In genomic region chr12:49233842-49234526, GRCh38 we compare ENCODE assay signal across 8 cellular contexts. TPM values are rescaled to one million over a fixed set of nuclear protein-coding genes. Genes with fewer than 3 reads are reported as not detected.
DNase-seq lines count a peak whose midpoint lies in the region; ATAC-seq and TF ChIP-seq lines count a peak whose summit lies in the region.

No MANE protein-coding gene starts in this region.

- no peak for TF ChIP-seq CTCF in cardiac muscle cell (IDR thresholded peaks at IDR 0.05; ENCODE audit: low read depth, low read length)

- peak; percentile 37 for TF ChIP-seq POLR2A in GM18951 (IDR thresholded peaks at IDR 0.05; ENCODE audit: extremely low read depth, insufficient read depth, insufficient read length)

- no peaks in the 10 kb centered on the region for H3K27me3 Mint-ChIP-seq in activated T-cell treated with anti-CD3 and anti-CD28 coated beads, Interleukin-2, amount 50 U/mL, for 24 hours

- H3K4me1 Mint-ChIP-seq in activated T-cell treated with anti-CD3 and anti-CD28 coated beads, Interleukin-2, amount 50 U/mL, for 24 hours (ENCODE audit: low read depth) = peaks cover 25% of the 10 kb centered on the region

- in situ Hi-C loops in GM18951 (cut with MboI; ENCODE audit: low sequenced_read_pairs, unreplicated experiment) = loop anchor here (10.0 kb wide), 1 partner anchor 149 kb away; no protein-coding TSS in a partner anchor

- H3K9me3 ChIP-seq in cardiac muscle cell (ENCODE audit: low read depth) = no peaks in the 10 kb centered on the region

- H3K4me1 ChIP-seq in cardiac muscle cell (ENCODE audit: low read depth) = peaks cover 27% of the 10 kb centered on the region

- no peaks in the 10 kb centered on the region for H3K27me3 ChIP-seq in cardiac muscle cell

- ATAC-seq in HG03439 (IDR thresholded peaks at IDR 0.05; ENCODE audit: unreplicated experiment) (no peak), GM18909 (IDR thresholded peaks at IDR 0.05; ENCODE audit: poor library complexity, unreplicated experiment) (no peak), HG03565 (IDR thresholded peaks at IDR 0.05; ENCODE audit: unreplicated experiment) (no peak)

- no peaks in the 10 kb centered on the region for H3K36me3 ChIP-seq in cardiac muscle cell

- H3K27ac Mint-ChIP-seq in activated T-cell treated with anti-CD3 and anti-CD28 coated beads, Interleukin-2, amount 50 U/mL, for 24 hours = peak overlapping the region; percentile 74

- no peaks in the 10 kb centered on the region for H3K9me3 Mint-ChIP-seq in activated T-cell treated with anti-CD3 and anti-CD28 coated beads, Interleukin-2, amount 50 U/mL, for 24 hours

- intact Hi-C loops in posterior cingulate gyrus (cut with DNase I) = loop anchor here (1.0 to 2.0 kb wide), 3 partner anchors 47 to 169 kb away; partner anchors contain the start of gene TUBA1B

- DNase-seq in NCI-H2107 treated with DMSO at 0.1 percent for 48 hours (lab: John Stamatoyannopoulos, UW; ENCODE audit: unreplicated experiment) (peak; percentile 99), cardiac muscle cell (ENCODE audit: low read depth in 1 of 2, low spot score in 1 of 2) (no peak), posterior cingulate gyrus (peak; percentile 60 to 97 (median 80))
- peak; percentile 40 for DNase-seq in activated T-cell treated with anti-CD3 and anti-CD28 coated beads, Interleukin-2, amount 50 U/mL, for 24 hours

- H3K27ac ChIP-seq in cardiac muscle cell = peak overlapping the region; percentile 97

- H3K36me3 Mint-ChIP-seq in activated T-cell treated with anti-CD3 and anti-CD28 coated beads, Interleukin-2, amount 50 U/mL, for 24 hours (ENCODE audit: low read depth) = no peaks in the 10 kb centered on the region

- H3K4me3 ChIP-seq in cardiac muscle cell = no peak overlapping the region

- peak overlapping the region; percentile 6 for H3K4me3 Mint-ChIP-seq in activated T-cell treated with anti-CD3 and anti-CD28 coated beads, Interleukin-2, amount 50 U/mL, for 24 hours

RNA-seq across cellular contexts. Expression of gene TUBA1C, which starts 30.9 kb away (rescaled TPM):
- 67.0 and 151 TPM in 2 replicates for total RNA-seq in cardiac muscle cell
- polyA plus RNA-seq in cardiac muscle cell = 49.1 and 126 TPM in 2 replicates

RNA-seq across cellular contexts. Expression of gene TUBA1A, which starts 45.1 kb away (rescaled TPM):
- total RNA-seq in cardiac muscle cell = 509 and 1,042 TPM in 2 replicates
- polyA plus RNA-seq in cardiac muscle cell = 521 and 1,070 TPM in 2 replicates

Comparison
In these comparisons a context has a peak if more than half of its experiments do, and no peak if none do; other contexts are left out.
1. DNase-seq: peak in NCI-H2107 treated with DMSO at 0.1 percent for 48 hours (single experiment), activated T-cell treated with anti-CD3 and anti-CD28 coated beads, Interleukin-2, amount 50 U/mL, for 24 hours (single experiment) and posterior cingulate gyrus (10 of 10); none in cardiac muscle cell (0 of 2).